8 cellular contexts compared by ENCODE assay signal in genomic region chr16:66274335-66275110, GRCh38.
DNase-seq lines count a peak whose midpoint lies in the region; ATAC-seq, FAIRE-seq and TF ChIP-seq lines count a peak whose summit lies in the region.

No MANE protein-coding gene starts in this region.

- H3K36me3 ChIP-seq in left ventricle myocardium inferior (no peaks in the 10 kb centered on the region), body of pancreas (replicated peaks in 1 of 2; ENCODE audit: insufficient read depth in 1 of 2, low read depth in 2 of 2) (no peaks in the 10 kb centered on the region), pancreas (no peaks in the 10 kb centered on the region)

- intact Hi-C loops in left ventricle myocardium inferior (cut with micrococcal nuclease) (no loop called here), right cardiac atrium (cut with DNase I) (loop anchor here in 1 of 4 donors (10.0 kb wide), 1 partner anchor 1130 kb away; no protein-coding TSS in a partner anchor), body of pancreas (cut with DNase I) (no loop called here), pancreas (cut with DNase I) (no loop called here)

- H3K4me3 ChIP-seq in left ventricle myocardium inferior = no peak overlapping the region
- no peak overlapping the region for H3K4me3 ChIP-seq in right cardiac atrium (ENCODE audit: low read length)
- no peak overlapping the region for H3K4me3 ChIP-seq in NB4 (ENCODE audit: low read depth, low read length)
- H3K4me3 ChIP-seq in body of pancreas = no peak overlapping the region
- H3K4me3 ChIP-seq in pancreas = no peak overlapping the region

- H3K9me3 ChIP-seq in left ventricle myocardium inferior (replicated peaks) (peaks cover 22% of the 10 kb centered on the region), right cardiac atrium (ENCODE audit: control insufficient read depth, low read length) (no peaks in the 10 kb centered on the region), body of pancreas (no peaks in the 10 kb centered on the region), pancreas (no peaks in the 10 kb centered on the region)

- H3K27ac ChIP-seq in left ventricle myocardium inferior (replicated peaks) (no peak overlapping the region), right cardiac atrium (ENCODE audit: low read length) (no peak overlapping the region), body of pancreas (no peak overlapping the region), pancreas (no peak overlapping the region)

- peaks cover 14% of the 10 kb centered on the region for H3K27me3 ChIP-seq in left ventricle myocardium inferior (ENCODE audit: low read depth)
- H3K27me3 ChIP-seq in right cardiac atrium (ENCODE audit: control insufficient read depth, insufficient read depth) = no peaks in the 10 kb centered on the region
- no peaks in the 10 kb centered on the region for H3K27me3 ChIP-seq in body of pancreas
- no peaks in the 10 kb centered on the region for H3K27me3 ChIP-seq in pancreas

- TF ChIP-seq POLR2A in NB4 (IDR thresholded peaks at IDR 0.05; ENCODE audit: extremely low read depth, insufficient read length) (no peak), body of pancreas (IDR thresholded peaks at IDR 0.05) (no peak)

- peaks cover 8% of the 10 kb centered on the region for H3K4me1 ChIP-seq in left ventricle myocardium inferior
- no peaks in the 10 kb centered on the region for H3K4me1 ChIP-seq in right cardiac atrium (ENCODE audit: control insufficient read depth, insufficient read depth, low read length)
- peaks cover 8% of the 10 kb centered on the region for H3K4me1 ChIP-seq in body of pancreas
- H3K4me1 ChIP-seq in pancreas = no peaks in the 10 kb centered on the region

- TF ChIP-seq CTCF in left ventricle myocardium inferior (IDR thresholded peaks at IDR 0.05; ENCODE audit: borderline replicate concordance) (peak; percentile 53), NB4 (IDR thresholded peaks at IDR 0.05; ENCODE audit: low read depth, low read length) (no peak), body of pancreas (IDR thresholded peaks at IDR 0.05) (peak in 6 of 7 experiments; percentile 13 to 32 (median 21)), pancreas (IDR thresholded peaks at IDR 0.05) (peak in 1 of 4 donors; percentile 21)

- no peak for FAIRE-seq in pancreas (lab: Jason Lieb, UNC)

- DNase-seq in left ventricle myocardium inferior (no peak), right cardiac atrium (no peak), NB4 (ENCODE audit: low read depth) (peak; percentile 57), body of pancreas (no peak), pancreas (peak in 1 of 6 donors; percentile 31)

- 76% methylated on average over 9 of the region's 9 CpGs for WGBS in right cardiac atrium
- WGBS in body of pancreas, 2 donors = 66 to 69% methylated on average over 9 of the region's 9 CpGs
- WGBS in pancreas, 2 donors = 65 to 82% methylated on average over 9 of the region's 9 CpGs

- ATAC-seq in right cardiac atrium = no peak
- ATAC-seq in body of pancreas = no peak
- ATAC-seq in pancreas = peak in 3 of 4 donors; percentile 37 to 45 (median 43)
- no peak for ATAC-seq in GM19035 (IDR thresholded peaks at IDR 0.05; ENCODE audit: unreplicated experiment)
- ATAC-seq in GM18858 (IDR thresholded peaks at IDR 0.05; ENCODE audit: unreplicated experiment) = no peak
- ATAC-seq in GM21360 (IDR thresholded peaks at IDR 0.05; ENCODE audit: unreplicated experiment) = no peak

Comparison
In these comparisons a context has a peak if more than half of its experiments do, and no peak if none do; other contexts are left out.
1. ATAC-seq: peak in pancreas (3 of 4); none in right cardiac atrium (0 of 2), body of pancreas (single experiment), GM19035 (single experiment), GM18858 (single experiment) and GM21360 (single experiment).